1 cellular context compared by ENCODE assay signal in the genomic region with DNA sequence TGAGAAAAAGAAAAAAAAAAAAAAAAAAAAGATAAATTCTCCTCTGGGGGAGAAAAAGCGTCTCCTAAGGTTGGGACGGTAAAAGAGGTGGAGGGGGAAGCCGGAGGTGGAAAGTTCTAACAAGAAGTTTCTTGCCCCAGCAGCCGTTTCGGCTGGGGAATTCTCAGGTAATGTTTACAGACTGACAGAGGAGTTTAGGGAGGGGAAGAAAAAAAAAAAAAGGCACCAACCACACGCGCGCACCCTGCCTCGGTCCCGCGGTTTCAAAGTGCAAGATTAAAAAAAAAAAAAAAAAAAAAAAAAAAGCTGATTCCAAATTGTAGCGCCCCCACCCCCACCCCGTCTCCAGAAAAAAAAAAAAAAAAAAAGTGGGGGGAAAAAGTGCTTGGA.
TF ChIP-seq lines count a peak whose summit lies in the region.

No MANE protein-coding gene starts in this region.

TF ChIP-seq in HEK293, 187 proteins besides CTCF, POLR2A, EP300 and RAD21 (continued from another document):
- TF ChIP-seq ZNF571 (tag by site-specific recombination; IDR thresholded peaks at IDR 0.05) (no peak), SP7 (tag by site-specific recombination; IDR thresholded peaks at IDR 0.05) (no peak), ZNF266 (tag by site-specific recombination; IDR thresholded peaks at IDR 0.05; ENCODE audit: low read depth) (no peak), ZNF660 (tag by site-specific recombination; IDR thresholded peaks at IDR 0.05) (no peak), SP2 (tag by site-specific recombination; IDR thresholded peaks at IDR 0.05) (no peak), KLF10 (tag by site-specific recombination; IDR thresholded peaks at IDR 0.05) (no peak), KLF16 (tag by site-specific recombination; IDR thresholded peaks at IDR 0.05) (no peak), ZXDB (tag by site-specific recombination; IDR thresholded peaks at IDR 0.05) (no peak), ZNF394 (tag by site-specific recombination; IDR thresholded peaks at IDR 0.05; ENCODE audit: borderline replicate concordance) (no peak), ZNF785 (tag by site-specific recombination; IDR thresholded peaks at IDR 0.05) (no peak), ZNF23 (tag by site-specific recombination; IDR thresholded peaks at IDR 0.05; ENCODE audit: borderline replicate concordance) (no peak), YY1 (tag by site-specific recombination; IDR thresholded peaks at IDR 0.05) (no peak), ZNF558 (tag by site-specific recombination; IDR thresholded peaks at IDR 0.05) (0 out of 2 replicates have a peak, but pooled peaks have one; percentile 19), ZNF239 (tag by site-specific recombination; IDR thresholded peaks at IDR 0.05) (no peak), ZNF112 (tag by site-specific recombination; IDR thresholded peaks at IDR 0.05) (no peak), ZNF335 (tag by site-specific recombination; conservative IDR thresholded peaks at IDR 0.05) (peak; percentile 52), HOXC10 (CRISPR knock-in tag; IDR thresholded peaks at IDR 0.05) (no peak)
- TF ChIP-seq, protein P1, sequence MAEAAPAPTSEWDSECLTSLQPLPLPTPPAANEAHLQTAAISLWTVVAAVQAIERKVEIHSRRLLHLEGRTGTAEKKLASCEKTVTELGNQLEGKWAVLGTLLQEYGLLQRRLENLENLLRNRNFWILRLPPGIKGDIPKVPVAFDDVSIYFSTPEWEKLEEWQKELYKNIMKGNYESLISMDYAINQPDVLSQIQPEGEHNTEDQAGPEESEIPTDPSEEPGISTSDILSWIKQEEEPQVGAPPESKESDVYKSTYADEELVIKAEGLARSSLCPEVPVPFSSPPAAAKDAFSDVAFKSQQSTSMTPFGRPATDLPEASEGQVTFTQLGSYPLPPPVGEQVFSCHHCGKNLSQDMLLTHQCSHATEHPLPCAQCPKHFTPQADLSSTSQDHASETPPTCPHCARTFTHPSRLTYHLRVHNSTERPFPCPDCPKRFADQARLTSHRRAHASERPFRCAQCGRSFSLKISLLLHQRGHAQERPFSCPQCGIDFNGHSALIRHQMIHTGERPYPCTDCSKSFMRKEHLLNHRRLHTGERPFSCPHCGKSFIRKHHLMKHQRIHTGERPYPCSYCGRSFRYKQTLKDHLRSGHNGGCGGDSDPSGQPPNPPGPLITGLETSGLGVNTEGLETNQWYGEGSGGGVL (tag by site-specific recombination; IDR thresholded peaks at IDR 0.05) = no peak
- TF ChIP-seq, protein P2, sequence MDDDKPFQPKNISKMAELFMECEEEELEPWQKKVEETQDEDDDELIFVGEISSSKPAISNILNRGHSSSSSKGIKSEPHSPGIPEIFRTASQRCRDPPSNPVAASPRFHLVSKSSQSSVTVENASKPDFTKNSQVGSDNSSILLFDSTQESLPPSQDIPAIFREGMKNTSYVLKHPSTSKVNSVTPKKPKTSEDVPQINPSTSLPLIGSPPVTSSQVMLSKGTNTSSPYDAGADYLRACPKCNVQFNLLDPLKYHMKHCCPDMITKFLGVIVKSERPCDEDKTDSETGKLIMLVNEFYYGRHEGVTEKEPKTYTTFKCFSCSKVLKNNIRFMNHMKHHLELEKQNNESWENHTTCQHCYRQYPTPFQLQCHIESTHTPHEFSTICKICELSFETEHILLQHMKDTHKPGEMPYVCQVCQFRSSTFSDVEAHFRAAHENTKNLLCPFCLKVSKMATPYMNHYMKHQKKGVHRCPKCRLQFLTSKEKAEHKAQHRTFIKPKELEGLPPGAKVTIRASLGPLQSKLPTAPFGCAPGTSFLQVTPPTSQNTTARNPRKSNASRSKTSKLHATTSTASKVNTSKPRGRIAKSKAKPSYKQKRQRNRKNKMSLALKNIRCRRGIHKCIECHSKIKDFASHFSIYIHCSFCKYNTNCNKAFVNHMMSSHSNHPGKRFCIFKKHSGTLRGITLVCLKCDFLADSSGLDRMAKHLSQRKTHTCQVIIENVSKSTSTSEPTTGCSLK (tag by site-specific recombination; IDR thresholded peaks at IDR 0.05) = no peak
- TF ChIP-seq, protein P3, sequence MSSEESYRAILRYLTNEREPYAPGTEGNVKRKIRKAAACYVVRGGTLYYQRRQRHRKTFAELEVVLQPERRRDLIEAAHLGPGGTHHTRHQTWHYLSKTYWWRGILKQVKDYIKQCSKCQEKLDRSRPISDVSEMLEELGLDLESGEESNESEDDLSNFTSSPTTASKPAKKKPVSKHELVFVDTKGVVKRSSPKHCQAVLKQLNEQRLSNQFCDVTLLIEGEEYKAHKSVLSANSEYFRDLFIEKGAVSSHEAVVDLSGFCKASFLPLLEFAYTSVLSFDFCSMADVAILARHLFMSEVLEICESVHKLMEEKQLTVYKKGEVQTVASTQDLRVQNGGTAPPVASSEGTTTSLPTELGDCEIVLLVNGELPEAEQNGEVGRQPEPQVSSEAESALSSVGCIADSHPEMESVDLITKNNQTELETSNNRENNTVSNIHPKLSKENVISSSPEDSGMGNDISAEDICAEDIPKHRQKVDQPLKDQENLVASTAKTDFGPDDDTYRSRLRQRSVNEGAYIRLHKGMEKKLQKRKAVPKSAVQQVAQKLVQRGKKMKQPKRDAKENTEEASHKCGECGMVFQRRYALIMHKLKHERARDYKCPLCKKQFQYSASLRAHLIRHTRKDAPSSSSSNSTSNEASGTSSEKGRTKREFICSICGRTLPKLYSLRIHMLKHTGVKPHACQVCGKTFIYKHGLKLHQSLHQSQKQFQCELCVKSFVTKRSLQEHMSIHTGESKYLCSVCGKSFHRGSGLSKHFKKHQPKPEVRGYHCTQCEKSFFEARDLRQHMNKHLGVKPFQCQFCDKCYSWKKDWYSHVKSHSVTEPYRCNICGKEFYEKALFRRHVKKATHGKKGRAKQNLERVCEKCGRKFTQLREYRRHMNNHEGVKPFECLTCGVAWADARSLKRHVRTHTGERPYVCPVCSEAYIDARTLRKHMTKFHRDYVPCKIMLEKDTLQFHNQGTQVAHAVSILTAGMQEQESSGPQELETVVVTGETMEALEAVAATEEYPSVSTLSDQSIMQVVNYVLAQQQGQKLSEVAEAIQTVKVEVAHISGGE (tag by site-specific recombination; conservative IDR thresholded peaks at IDR 0.05; ENCODE audit: low read depth) = 0 out of 2 replicates have a peak, but pooled peaks have one; percentile 15
- TF ChIP-seq, protein P4, sequence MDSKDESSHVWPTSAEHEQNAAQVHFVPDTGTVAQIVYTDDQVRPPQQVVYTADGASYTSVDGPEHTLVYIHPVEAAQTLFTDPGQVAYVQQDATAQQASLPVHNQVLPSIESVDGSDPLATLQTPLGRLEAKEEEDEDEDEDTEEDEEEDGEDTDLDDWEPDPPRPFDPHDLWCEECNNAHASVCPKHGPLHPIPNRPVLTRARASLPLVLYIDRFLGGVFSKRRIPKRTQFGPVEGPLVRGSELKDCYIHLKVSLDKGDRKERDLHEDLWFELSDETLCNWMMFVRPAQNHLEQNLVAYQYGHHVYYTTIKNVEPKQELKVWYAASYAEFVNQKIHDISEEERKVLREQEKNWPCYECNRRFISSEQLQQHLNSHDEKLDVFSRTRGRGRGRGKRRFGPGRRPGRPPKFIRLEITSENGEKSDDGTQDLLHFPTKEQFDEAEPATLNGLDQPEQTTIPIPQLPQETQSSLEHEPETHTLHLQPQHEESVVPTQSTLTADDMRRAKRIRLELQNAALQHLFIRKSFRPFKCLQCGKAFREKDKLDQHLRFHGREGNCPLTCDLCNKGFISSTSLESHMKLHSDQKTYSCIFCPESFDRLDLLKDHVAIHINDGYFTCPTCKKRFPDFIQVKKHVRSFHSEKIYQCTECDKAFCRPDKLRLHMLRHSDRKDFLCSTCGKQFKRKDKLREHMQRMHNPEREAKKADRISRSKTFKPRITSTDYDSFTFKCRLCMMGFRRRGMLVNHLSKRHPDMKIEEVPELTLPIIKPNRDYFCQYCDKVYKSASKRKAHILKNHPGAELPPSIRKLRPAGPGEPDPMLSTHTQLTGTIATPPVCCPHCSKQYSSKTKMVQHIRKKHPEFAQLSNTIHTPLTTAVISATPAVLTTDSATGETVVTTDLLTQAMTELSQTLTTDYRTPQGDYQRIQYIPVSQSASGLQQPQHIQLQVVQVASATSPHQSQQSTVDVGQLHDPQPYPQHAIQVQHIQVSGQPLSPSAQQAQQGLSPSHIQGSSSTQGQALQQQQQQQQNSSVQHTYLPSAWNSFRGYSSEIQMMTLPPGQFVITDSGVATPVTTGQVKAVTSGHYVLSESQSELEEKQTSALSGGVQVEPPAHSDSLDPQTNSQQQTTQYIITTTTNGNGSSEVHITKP (tag by site-specific recombination; IDR thresholded peaks at IDR 0.05) = no peak
- TF ChIP-seq, protein P5, sequence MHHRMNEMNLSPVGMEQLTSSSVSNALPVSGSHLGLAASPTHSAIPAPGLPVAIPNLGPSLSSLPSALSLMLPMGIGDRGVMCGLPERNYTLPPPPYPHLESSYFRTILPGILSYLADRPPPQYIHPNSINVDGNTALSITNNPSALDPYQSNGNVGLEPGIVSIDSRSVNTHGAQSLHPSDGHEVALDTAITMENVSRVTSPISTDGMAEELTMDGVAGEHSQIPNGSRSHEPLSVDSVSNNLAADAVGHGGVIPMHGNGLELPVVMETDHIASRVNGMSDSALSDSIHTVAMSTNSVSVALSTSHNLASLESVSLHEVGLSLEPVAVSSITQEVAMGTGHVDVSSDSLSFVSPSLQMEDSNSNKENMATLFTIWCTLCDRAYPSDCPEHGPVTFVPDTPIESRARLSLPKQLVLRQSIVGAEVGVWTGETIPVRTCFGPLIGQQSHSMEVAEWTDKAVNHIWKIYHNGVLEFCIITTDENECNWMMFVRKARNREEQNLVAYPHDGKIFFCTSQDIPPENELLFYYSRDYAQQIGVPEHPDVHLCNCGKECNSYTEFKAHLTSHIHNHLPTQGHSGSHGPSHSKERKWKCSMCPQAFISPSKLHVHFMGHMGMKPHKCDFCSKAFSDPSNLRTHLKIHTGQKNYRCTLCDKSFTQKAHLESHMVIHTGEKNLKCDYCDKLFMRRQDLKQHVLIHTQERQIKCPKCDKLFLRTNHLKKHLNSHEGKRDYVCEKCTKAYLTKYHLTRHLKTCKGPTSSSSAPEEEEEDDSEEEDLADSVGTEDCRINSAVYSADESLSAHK (tag by site-specific recombination; IDR thresholded peaks at IDR 0.05) = peak; percentile 68
